19 cellular contexts compared by ENCODE assay signal in the genomic region with DNA sequence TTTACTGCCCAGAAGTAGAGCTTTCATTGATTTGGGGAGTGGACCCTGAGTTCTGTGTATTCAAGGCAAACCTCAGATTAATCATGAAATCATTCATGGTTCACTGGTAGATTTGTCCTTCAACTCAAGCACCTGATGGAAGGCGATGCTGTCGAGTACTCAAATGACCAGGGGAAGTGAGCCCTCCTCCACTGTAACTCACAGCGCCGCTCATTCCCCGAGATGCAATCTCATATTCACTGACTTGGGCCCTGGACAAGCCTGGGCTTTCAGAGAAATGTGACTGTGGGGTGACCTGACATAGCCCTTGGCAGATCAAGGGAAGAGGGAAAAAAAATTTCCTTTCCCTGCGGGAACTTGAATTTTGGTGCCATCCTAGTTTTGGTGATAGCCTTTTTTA.
A peak's percentile ranks its signal among the peaks of the same experiment; 100 is the strongest.
DNase-seq lines count a peak whose midpoint lies in the region; ATAC-seq and TF ChIP-seq lines count a peak whose summit lies in the region.
"Had no signal": no experiment of that assay in that cellular context is flagged by ENCODE, and none has a peak within 500 bp of the region (broad histone marks: within the 10 kb centered on the region; RNA-seq: fewer than 3 reads in every experiment).

No MANE protein-coding gene starts in this region.

- H3K18ac ChIP-seq in mesendoderm (ENCODE audit: low read length) = no peak overlapping the region

- no peak overlapping the region for H2BK5ac ChIP-seq in mesendoderm (ENCODE audit: low read length)

- peak overlapping the region; percentile 49 for H3K4me3 Mint-ChIP-seq in activated naive CD4-positive, alpha-beta T cell treated with anti-CD3 and anti-CD28 coated beads, Interleukin-2, amount 50 U/mL, for 24 hours
- peak overlapping the region; percentile 86 for H3K4me3 Mint-ChIP-seq in activated T-helper 1 cell treated with anti-CD3 and anti-CD28 coated beads, Interleukin-12 subunit alpha, Interleukin-12 subunit beta, Interleukin-2, Interleukin-4 antibody, amounts not matched to agents 30 ng/mL and 10 ng/mL and 1 ng/mL, durations not matched to agents 14 hours and 24 hours and 36 hours
- peak overlapping the region; percentile 70 to 81 (median 78) for H3K4me3 Mint-ChIP-seq in immature natural killer cell
- H3K4me3 Mint-ChIP-seq: nephron progenitor cell, WTC11 had no signal

- no peak for ATAC-seq in lower lobe of right lung
- ATAC-seq: left lobe of liver, pancreas, right lobe of liver, WTC11 had no signal

- no peak overlapping the region for H3K4me2 ChIP-seq in mesendoderm (ENCODE audit: low read length)

- H3K36me3 Mint-ChIP-seq in activated naive CD4-positive, alpha-beta T cell treated with anti-CD3 and anti-CD28 coated beads, Interleukin-2, amount 50 U/mL, for 24 hours = peaks cover 21% of the 10 kb centered on the region
- H3K36me3 Mint-ChIP-seq in activated T-helper 1 cell treated with anti-CD3 and anti-CD28 coated beads, Interleukin-12 subunit alpha, Interleukin-12 subunit beta, Interleukin-2, Interleukin-4 antibody, amounts not matched to agents 30 ng/mL and 10 ng/mL and 1 ng/mL, durations not matched to agents 14 hours and 24 hours and 36 hours (ENCODE audit: low read depth) = peaks cover 85% of the 10 kb centered on the region
- H3K36me3 Mint-ChIP-seq in immature natural killer cell = peaks cover 16 to 38% (median 30%) of the 10 kb centered on the region in 3 donors

- intact Hi-C loops in activated T-helper 1 cell treated with anti-CD3 and anti-CD28 coated beads, Interleukin-12 subunit alpha, Interleukin-12 subunit beta, Interleukin-2, Interleukin-4 antibody, amounts not matched to agents 30 ng/mL and 10 ng/mL and 1 ng/mL, durations not matched to agents 14 hours and 24 hours and 36 hours (cut with micrococcal nuclease) = loop anchor here (1.0 to 2.0 kb wide), 5 partner anchors 9 to 155 kb away; no protein-coding TSS in a partner anchor
- intact Hi-C loops in lower lobe of right lung (cut with DNase I) = no loop called here

- H4K8ac ChIP-seq in mesendoderm (ENCODE audit: low read depth, low read length) = no peak overlapping the region

- H3K56ac ChIP-seq in mesendoderm (ENCODE audit: low read length) = no peak overlapping the region

- H3K27me3 ChIP-seq in tibial nerve (no peaks in the 10 kb centered on the region), lower lobe of right lung (ENCODE audit: low read depth) (no peaks in the 10 kb centered on the region), mesendoderm (ENCODE audit: insufficient read depth, low read length, poor library complexity) (no peaks in the 10 kb centered on the region)
- H3K27me3 ChIP-seq: dorsolateral prefrontal cortex, pancreas, right lobe of liver had no signal

- H3K9ac ChIP-seq in mesendoderm (ENCODE audit: low read length) = no peak overlapping the region

- WGBS in tibial nerve, 2 donors = 70 to 73% methylated on average over 6 of the region's 6 CpGs
- WGBS in mesendoderm (ENCODE audit: extremely low coverage, insufficient coverage, low lambda C conversion rate) = no CpG with 5 or more reads among the region's 6 CpGs

- no peak overlapping the region for H3K23ac ChIP-seq in mesendoderm (ENCODE audit: low read length)

- H3K79me2 ChIP-seq in mesendoderm (ENCODE audit: control insufficient read depth, insufficient read depth, low read length) = no peaks in the 10 kb centered on the region

- H2BK15ac ChIP-seq in mesendoderm (replicated peaks; ENCODE audit: low read depth) = no peak overlapping the region

- H3K4me1 ChIP-seq in tibial nerve (peaks cover 0 to 49% (median 43%) of the 10 kb centered on the region in 4 donors), lower lobe of right lung (peaks cover 33% of the 10 kb centered on the region), mesendoderm (ENCODE audit: control insufficient read depth, low read depth, low read length) (peaks cover 14% of the 10 kb centered on the region)

- no peaks in the 10 kb centered on the region for H3K9me3 Mint-ChIP-seq in activated naive CD4-positive, alpha-beta T cell treated with anti-CD3 and anti-CD28 coated beads, Interleukin-2, amount 50 U/mL, for 24 hours
- peaks cover 16% of the 10 kb centered on the region for H3K9me3 Mint-ChIP-seq in activated T-helper 1 cell treated with anti-CD3 and anti-CD28 coated beads, Interleukin-12 subunit alpha, Interleukin-12 subunit beta, Interleukin-2, Interleukin-4 antibody, amounts not matched to agents 30 ng/mL and 10 ng/mL and 1 ng/mL, durations not matched to agents 14 hours and 24 hours and 36 hours
- no peaks in the 10 kb centered on the region for H3K9me3 Mint-ChIP-seq in immature natural killer cell

- H3K4me3 ChIP-seq in tibial nerve = no peak overlapping the region
- H3K4me3 ChIP-seq in lower lobe of right lung = no peak overlapping the region
- no peak overlapping the region for H3K4me3 ChIP-seq in mesendoderm (ENCODE audit: low read length)
- H3K4me3 ChIP-seq: dorsolateral prefrontal cortex, pancreas, right lobe of liver had no signal

- no peak overlapping the region for H4K5ac ChIP-seq in mesendoderm (ENCODE audit: low read length)

- H3K36me3 ChIP-seq in tibial nerve (peaks cover 0 to 21% (median 0%) of the 10 kb centered on the region in 3 donors), lower lobe of right lung (peaks cover 39% of the 10 kb centered on the region), mesendoderm (ENCODE audit: control insufficient read depth, insufficient read depth, low read length) (no peaks in the 10 kb centered on the region)
- H3K36me3 ChIP-seq: right lobe of liver had no signal

- H3K9me3 ChIP-seq in tibial nerve (no peaks in the 10 kb centered on the region), lower lobe of right lung (no peaks in the 10 kb centered on the region)
- H3K9me3 ChIP-seq: pancreas, right lobe of liver had no signal

- no peak for DNase-seq in activated naive CD4-positive, alpha-beta T cell treated with anti-CD3 and anti-CD28 coated beads, Interleukin-2, amount 50 U/mL, for 16 hours
- DNase-seq in activated T-helper 1 cell treated with anti-CD3 and anti-CD28 coated beads, Interleukin-12 subunit alpha, Interleukin-12 subunit beta, Interleukin-2, Interleukin-4 antibody, amounts not matched to agents 30 ng/mL and 10 ng/mL and 1 ng/mL, durations not matched to agents 14 hours and 24 hours and 36 hours (ENCODE audit: low spot score) = no peak
- no peak for DNase-seq in immature natural killer cell
- no peak for DNase-seq in tibial nerve (ENCODE audit: low spot score in 2 of 2)
- DNase-seq in lower lobe of right lung = no peak
- no peak for DNase-seq in mesendoderm
- DNase-seq in stimulated activated CD4-positive, alpha-beta T cell treated with anti-CD3 and anti-CD28 coated beads, Interleukin-4, amount 100 ng/mL, for 24 hours = no peak
- DNase-seq: dorsolateral prefrontal cortex, NCI-H1105, NCI-H510A treated with DMSO at 0.1 percent for 48 hours, nephron progenitor cell, pancreas, right lobe of liver, T1000 had no signal

- TF ChIP-seq POLR2A in tibial nerve (IDR thresholded peaks at IDR 0.05) = no peak

- TF ChIP-seq CTCF in tibial nerve (IDR thresholded peaks at IDR 0.05) = no peak
- TF ChIP-seq CTCF in lower lobe of right lung (IDR thresholded peaks at IDR 0.05) = no peak

- H3K4ac ChIP-seq in mesendoderm (ENCODE audit: low read depth, low read length) = no peak overlapping the region

- H3K4me1 Mint-ChIP-seq in activated naive CD4-positive, alpha-beta T cell treated with anti-CD3 and anti-CD28 coated beads, Interleukin-2, amount 50 U/mL, for 24 hours = peaks cover 81% of the 10 kb centered on the region
- H3K4me1 Mint-ChIP-seq in activated T-helper 1 cell treated with anti-CD3 and anti-CD28 coated beads, Interleukin-12 subunit alpha, Interleukin-12 subunit beta, Interleukin-2, Interleukin-4 antibody, amounts not matched to agents 30 ng/mL and 10 ng/mL and 1 ng/mL, durations not matched to agents 14 hours and 24 hours and 36 hours (ENCODE audit: low read depth) = peaks cover 98% of the 10 kb centered on the region
- peaks cover 62% of the 10 kb centered on the region in 2 donors for H3K4me1 Mint-ChIP-seq in immature natural killer cell

- H3K27ac ChIP-seq in tibial nerve (peak overlapping the region in 3 of 4 donors; percentile 2 to 38 (median 10)), lower lobe of right lung (no peak overlapping the region), mesendoderm (ENCODE audit: low read depth, low read length) (no peak overlapping the region)
- H3K27ac ChIP-seq: C4-2B, dorsolateral prefrontal cortex, epithelial cell of prostate, pancreas, right lobe of liver had no signal

- H3K27me3 Mint-ChIP-seq in activated naive CD4-positive, alpha-beta T cell treated with anti-CD3 and anti-CD28 coated beads, Interleukin-2, amount 50 U/mL, for 24 hours = no peaks in the 10 kb centered on the region
- no peaks in the 10 kb centered on the region for H3K27me3 Mint-ChIP-seq in activated T-helper 1 cell treated with anti-CD3 and anti-CD28 coated beads, Interleukin-12 subunit alpha, Interleukin-12 subunit beta, Interleukin-2, Interleukin-4 antibody, amounts not matched to agents 30 ng/mL and 10 ng/mL and 1 ng/mL, durations not matched to agents 14 hours and 24 hours and 36 hours (ENCODE audit: insufficient read depth)
- H3K27me3 Mint-ChIP-seq in immature natural killer cell (ENCODE audit: low read depth in 3 of 3) = peaks cover 9 to 20% (median 13%) of the 10 kb centered on the region in 3 donors

- peak overlapping the region; percentile 91 for H3K27ac Mint-ChIP-seq in activated naive CD4-positive, alpha-beta T cell treated with anti-CD3 and anti-CD28 coated beads, Interleukin-2, amount 50 U/mL, for 24 hours
- H3K27ac Mint-ChIP-seq in activated T-helper 1 cell treated with anti-CD3 and anti-CD28 coated beads, Interleukin-12 subunit alpha, Interleukin-12 subunit beta, Interleukin-2, Interleukin-4 antibody, amounts not matched to agents 30 ng/mL and 10 ng/mL and 1 ng/mL, durations not matched to agents 14 hours and 24 hours and 36 hours = peak overlapping the region; percentile 100
- H3K27ac Mint-ChIP-seq in immature natural killer cell = peak overlapping the region; percentile 94 to 99 (median 98)
- H3K27ac Mint-ChIP-seq: nephron progenitor cell, WTC11 had no signal

- H2BK120ac ChIP-seq in mesendoderm (ENCODE audit: low read depth, low read length) = no peak overlapping the region

- TF ChIP-seq EP300 in tibial nerve (IDR thresholded peaks at IDR 0.05) = no peak

- H2AK5ac ChIP-seq in mesendoderm (ENCODE audit: low read length) = no peak overlapping the region

- no peaks in the 10 kb centered on the region for H3K79me1 ChIP-seq in mesendoderm (ENCODE audit: low read length)

Comparison
In these comparisons a context has a peak if more than half of its experiments do, and no peak if none do; other contexts are left out.
1. H3K27ac ChIP-seq: peak in tibial nerve (3 of 4); none in lower lobe of right lung (single experiment) and mesendoderm (single experiment).
2. Peak in every context shown above with its lines, with median percentiles within 50 percentile points of each other: H3K27ac Mint-ChIP-seq and H3K4me3 Mint-ChIP-seq.